8 cellular contexts compared by ENCODE assay signal in the genomic region with DNA sequence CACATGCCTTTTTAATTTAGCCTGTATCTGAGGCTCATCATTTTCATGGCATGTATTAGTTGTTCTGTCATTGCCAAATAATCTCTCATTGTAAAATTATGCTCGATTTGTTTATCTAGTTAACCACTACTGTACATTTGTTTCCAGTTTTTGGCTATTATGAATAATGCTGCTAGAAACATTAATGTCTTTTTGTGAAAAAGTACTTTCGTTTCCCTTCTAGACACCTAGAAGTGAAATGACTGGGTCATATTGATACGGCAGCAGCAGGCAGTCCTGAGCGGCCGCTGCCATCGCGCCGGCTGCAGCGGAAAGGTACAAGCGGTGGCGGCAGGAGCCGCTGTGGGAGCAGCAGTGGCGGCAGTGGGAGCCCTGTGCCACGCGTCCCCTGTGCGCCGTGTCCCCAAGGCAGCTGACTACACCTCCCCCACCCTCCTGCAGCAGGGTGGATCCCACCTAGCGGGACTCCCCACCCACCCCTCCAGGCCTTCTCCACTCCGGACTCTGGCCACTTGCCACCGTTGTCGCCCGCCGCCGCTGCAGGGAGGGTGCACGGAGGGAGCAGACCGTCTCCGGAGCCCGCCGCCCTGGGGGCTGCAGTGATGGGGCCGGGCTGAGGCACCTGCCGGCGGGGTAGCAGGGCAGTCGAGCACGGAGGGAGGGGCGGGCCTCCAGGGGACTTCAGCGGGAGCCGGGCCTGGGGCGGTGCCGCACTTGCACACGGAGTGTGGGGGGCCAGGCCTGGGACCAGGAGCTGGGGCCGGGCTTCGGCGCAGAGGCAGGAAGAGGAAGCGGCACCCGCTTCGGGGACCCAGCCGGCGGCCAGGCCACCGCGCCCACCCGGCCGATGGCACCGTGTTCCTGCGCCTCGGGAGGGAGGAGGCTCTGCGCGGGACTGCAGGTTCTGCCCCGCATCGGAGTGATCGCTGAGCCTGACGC.
DNase-seq lines count a peak whose midpoint lies in the region; ATAC-seq, FAIRE-seq and TF ChIP-seq lines count a peak whose summit lies in the region.

No MANE protein-coding gene starts in this region.

- no peak overlapping the region for H2AFZ ChIP-seq in H9 (ENCODE audit: low read length)

- no peaks in the 10 kb centered on the region for H4K20me1 ChIP-seq in H9 (ENCODE audit: control insufficient read depth, insufficient read depth, insufficient read length)

- no peak overlapping the region for H2BK12ac ChIP-seq in H9 (ENCODE audit: insufficient read length, low read depth, low read length)

- no peak overlapping the region for H4K8ac ChIP-seq in H9 (replicated peaks; ENCODE audit: insufficient read length, low read depth, low read length)

- H3K4me3 ChIP-seq in pancreas: peak overlapping the region; percentile 24 to 52 (median 35)

- H3K27me3 ChIP-seq in H9 (ENCODE audit: insufficient read depth, low read length) (no peaks in the 10 kb centered on the region; the same call in 1 of the 2 replicates), pancreas (peaks cover 0 to 16% (median 3%) of the 10 kb centered on the region in 4 donors)

- WGBS in H9 (ENCODE audit: extremely low coverage, insufficient read length, low lambda C conversion rate): no CpG with 5 or more reads among the region's 61 CpGs
- 0 to 1% methylated on average over 50 to 61 of the region's 61 CpGs for WGBS in pancreas, 2 donors

- CTCF ChIA-PET in activated naive CD4-positive, alpha-beta T cell treated with anti-CD3 and anti-CD28 coated beads, Interleukin-2, amount 10 ng/mL, durations not matched to agents 7 days and 5 days (lab: Charles Lee): no interaction called here

- peaks cover 22% of the 10 kb centered on the region for H3K27me3 Mint-ChIP-seq in activated naive CD4-positive, alpha-beta T cell treated with anti-CD3 and anti-CD28 coated beads, Interleukin-2, amount 10 ng/mL, durations not matched to agents 7 days and 5 days
- H3K27me3 Mint-ChIP-seq in H9 (ENCODE audit: low read depth) (peaks cover 49% of the 10 kb centered on the region), glutamatergic neuron (ENCODE audit: unreplicated experiment) (peaks cover 6% of the 10 kb centered on the region)
- H3K27me3 Mint-ChIP-seq in activated T-cell treated with anti-CD3 and anti-CD28 coated beads, Interleukin-2, amount 50 U/mL, for 4 hours (ENCODE audit: low read depth): peaks cover 44% of the 10 kb centered on the region

- H3K27ac ChIP-seq in H9 (ENCODE audit: insufficient read length, low read depth, low read length) (no peak overlapping the region), pancreas (no peak overlapping the region)

- H3K23me2 ChIP-seq in H9 (ENCODE audit: insufficient read length, low read depth, low read length, poor library complexity, severe bottlenecking): peaks cover 6% of the 10 kb centered on the region

- no peak overlapping the region; the same call in 1 of the 2 replicates for H3K14ac ChIP-seq in H9 (ENCODE audit: insufficient read depth, low read length)

- H2BK120ac ChIP-seq in H9 (ENCODE audit: low read depth, low read length, poor library complexity, severe bottlenecking): no peak overlapping the region

- DNase-seq in activated naive CD4-positive, alpha-beta T cell treated with anti-CD3 and anti-CD28 coated beads, Interleukin-2, amount 10 ng/mL, durations not matched to agents 7 days and 5 days: peak; percentile 27
- DNase-seq in activated naive CD4-positive, alpha-beta T cell treated with Interleukin-2 at 50 U/mL for 16 hours: no peak
- DNase-seq in H9 (peak; percentile 66), NCI-H1092 treated with DMSO at 0.1 percent for 48 hours (lab: John Stamatoyannopoulos, UW) (peak; percentile 80), glutamatergic neuron (peak; percentile 67), pancreas (peak; percentile 11 to 84 (median 30)), cortex of kidney (lab: John Stamatoyannopoulos, UW) (no peak)
- no peak for DNase-seq in activated T-cell treated with anti-CD3 and anti-CD28 coated beads, Interleukin-2, amount 50 U/mL, for 4 hours

- no peak overlapping the region for H2BK20ac ChIP-seq in H9 (ENCODE audit: low read depth, low read length, poor library complexity, severe bottlenecking)

- H3K9ac ChIP-seq in H9 (ENCODE audit: extremely low read depth, insufficient read length, low read length): no peak overlapping the region

- H3K4me1 ChIP-seq in H9 (ENCODE audit: insufficient read depth, low read length) (no peaks in the 10 kb centered on the region), pancreas (no peaks in the 10 kb centered on the region)

- no peak for FAIRE-seq in pancreas (lab: Jason Lieb, UNC)

- no peak overlapping the region for H4K91ac ChIP-seq in H9 (ENCODE audit: insufficient read length, low read depth, low read length)

- H2BK15ac ChIP-seq in H9 (ENCODE audit: low read depth, low read length): 0 out of 2 replicates have a peak overlapping the region, but pooled peaks have one; percentile 16

- H3K27ac Mint-ChIP-seq in activated naive CD4-positive, alpha-beta T cell treated with anti-CD3 and anti-CD28 coated beads, Interleukin-2, amount 10 ng/mL, durations not matched to agents 7 days and 5 days: no peak overlapping the region
- no peak overlapping the region for H3K27ac Mint-ChIP-seq in H9
- H3K27ac Mint-ChIP-seq in glutamatergic neuron (ENCODE audit: unreplicated experiment): no peak overlapping the region

- H3K4me3 Mint-ChIP-seq in activated naive CD4-positive, alpha-beta T cell treated with anti-CD3 and anti-CD28 coated beads, Interleukin-2, amount 10 ng/mL, durations not matched to agents 7 days and 5 days: peak overlapping the region; percentile 49
- H3K4me3 Mint-ChIP-seq in H9: peak overlapping the region; percentile 55 to 75
- H3K4me3 Mint-ChIP-seq in activated T-cell treated with anti-CD3 and anti-CD28 coated beads, Interleukin-2, amount 50 U/mL, for 4 hours: peak overlapping the region; percentile 38
- H3K4me3 Mint-ChIP-seq in glutamatergic neuron (ENCODE audit: unreplicated experiment): peak overlapping the region; percentile 78

- H3K36me3 ChIP-seq in pancreas: no peaks in the 10 kb centered on the region

- no peak overlapping the region for H3T11ph ChIP-seq in H9 (ENCODE audit: low read length)

- peak; percentile 66 to 69 for ATAC-seq in activated T-cell treated with anti-CD3 and anti-CD28 coated beads, Interleukin-2, amount 50 U/mL, for 4 hours
- peak; percentile 64 to 92 (median 90) for ATAC-seq in pancreas

- H2AK5ac ChIP-seq in H9 (ENCODE audit: insufficient read length, low read length): no peak overlapping the region

- H3K4ac ChIP-seq in H9 (ENCODE audit: low read depth, low read length): no peak overlapping the region

- no peaks in the 10 kb centered on the region for H3K9me3 ChIP-seq in H9 (ENCODE audit: control insufficient read depth, low read depth, low read length)
- no peaks in the 10 kb centered on the region for H3K9me3 ChIP-seq in pancreas

- no peaks in the 10 kb centered on the region for H3K79me2 ChIP-seq in H9 (ENCODE audit: insufficient read depth, low read length)

- no peaks in the 10 kb centered on the region for H3K9me3 Mint-ChIP-seq in activated naive CD4-positive, alpha-beta T cell treated with anti-CD3 and anti-CD28 coated beads, Interleukin-2, amount 10 ng/mL, durations not matched to agents 7 days and 5 days
- H3K9me3 Mint-ChIP-seq in H9: peaks cover 5 to 8% of the 10 kb centered on the region in 2 experiments; a peak in 4 of 5 replicates
- H3K9me3 Mint-ChIP-seq in activated T-cell treated with anti-CD3 and anti-CD28 coated beads, Interleukin-2, amount 50 U/mL, for 4 hours: no peaks in the 10 kb centered on the region
- peaks cover 6% of the 10 kb centered on the region for H3K9me3 Mint-ChIP-seq in glutamatergic neuron (ENCODE audit: unreplicated experiment)

- H3K79me1 ChIP-seq in H9 (ENCODE audit: insufficient read depth, low read depth, low read length, poor library complexity, severe bottlenecking): no peaks in the 10 kb centered on the region

- no peak overlapping the region for H3K18ac ChIP-seq in H9 (ENCODE audit: insufficient read length, low read depth, low read length)

- no peak overlapping the region for H3K56ac ChIP-seq in H9 (ENCODE audit: insufficient read length, low read depth, low read length)

- H2BK5ac ChIP-seq in H9 (ENCODE audit: insufficient read length, low read length): no peak overlapping the region

- intact Hi-C loops in pancreas (cut with DNase I): no loop called here

- H3K4me2 ChIP-seq in H9 (ENCODE audit: insufficient read depth, insufficient read length, low read length): peak overlapping the region; percentile 79

- no peak overlapping the region for H4K5ac ChIP-seq in H9 (ENCODE audit: insufficient read length, low read depth, low read length)

- H3K36me3 Mint-ChIP-seq in activated naive CD4-positive, alpha-beta T cell treated with anti-CD3 and anti-CD28 coated beads, Interleukin-2, amount 10 ng/mL, durations not matched to agents 7 days and 5 days: no peaks in the 10 kb centered on the region
- H3K36me3 Mint-ChIP-seq in H9 (ENCODE audit: insufficient read depth in 1 of 3, low read depth in 3 of 3) (peaks cover 0 to 8% (median 4%) of the 10 kb centered on the region in 3 experiments; a peak in 4 of 7 replicates), glutamatergic neuron (ENCODE audit: unreplicated experiment) (peaks cover 9% of the 10 kb centered on the region)
- H3K36me3 Mint-ChIP-seq in activated T-cell treated with anti-CD3 and anti-CD28 coated beads, Interleukin-2, amount 50 U/mL, for 4 hours (ENCODE audit: insufficient read depth): no peaks in the 10 kb centered on the region

- TF ChIP-seq CTCF in H9 (conservative IDR thresholded peaks at IDR 0.05) (peak; percentile 28; the same call in 1 of the 3 replicates), glutamatergic neuron (IDR thresholded peaks at IDR 0.05; ENCODE audit: partially characterized antibody, unreplicated experiment) (no peak), pancreas (IDR thresholded peaks at IDR 0.05) (no peak)

- no peak overlapping the region for H3K23ac ChIP-seq in H9 (ENCODE audit: insufficient read length, low read depth, low read length)

- peaks cover 2% of the 10 kb centered on the region for H3K4me1 Mint-ChIP-seq in activated naive CD4-positive, alpha-beta T cell treated with anti-CD3 and anti-CD28 coated beads, Interleukin-2, amount 10 ng/mL, durations not matched to agents 7 days and 5 days
- H3K4me1 Mint-ChIP-seq in H9 (peaks cover 6 to 8% of the 10 kb centered on the region in 2 experiments; a peak in 3 of 4 replicates), glutamatergic neuron (ENCODE audit: low read depth, unreplicated experiment) (no peaks in the 10 kb centered on the region)
- peaks cover 4% of the 10 kb centered on the region for H3K4me1 Mint-ChIP-seq in activated T-cell treated with anti-CD3 and anti-CD28 coated beads, Interleukin-2, amount 50 U/mL, for 4 hours (ENCODE audit: low read depth)

Comparison
In these comparisons a context has a peak if more than half of its experiments do, and no peak if none do; other contexts are left out.
1. DNase-seq: peak in activated naive CD4-positive, alpha-beta T cell treated with anti-CD3 and anti-CD28 coated beads, Interleukin-2, amount 10 ng/mL, durations not matched to agents 7 days and 5 days (single experiment), H9 (single experiment), NCI-H1092 treated with DMSO at 0.1 percent for 48 hours (single experiment), glutamatergic neuron (single experiment) and pancreas (6 of 6); none in activated naive CD4-positive, alpha-beta T cell treated with Interleukin-2 at 50 U/mL for 16 hours (single experiment), activated T-cell treated with anti-CD3 and anti-CD28 coated beads, Interleukin-2, amount 50 U/mL, for 4 hours (single experiment) and cortex of kidney (single experiment).
2. Peak in every context shown above with its lines, with median percentiles within 50 percentile points of each other: H3K4me3 Mint-ChIP-seq.